ENCODE assay signal across 24 cellular contexts in genomic region chr11:44973634-44974401, GRCh38. TPM values are rescaled to one million over a fixed set of nuclear protein-coding genes. Genes with fewer than 3 reads are reported as not detected.
DNase-seq lines count a peak whose midpoint lies in the region; ATAC-seq, FAIRE-seq and TF ChIP-seq lines count a peak whose summit lies in the region.
"Had no signal": no experiment of that assay in that cellular context is flagged by ENCODE, and none has a peak within 500 bp of the region (broad histone marks: within the 10 kb centered on the region; RNA-seq: fewer than 3 reads in every experiment).

No MANE protein-coding gene starts in this region.

- no peak overlapping the region for H3K4me3 Mint-ChIP-seq in GM23338
- H3K4me3 Mint-ChIP-seq: activated B cell treated with CpG ODN at 0.5 μM for 24 hours; activated CD4-positive, alpha-beta memory T cell treated with anti-CD3 and anti-CD28 coated beads for 36 hours; activated T-cell treated with anti-CD3 and anti-CD28 coated beads, Interleukin-2, amount 50 U/mL, for 24 hours had no signal

- no peaks in the 10 kb centered on the region for H3K36me3 Mint-ChIP-seq in GM23338 (ENCODE audit: low read depth)
- H3K36me3 Mint-ChIP-seq: activated CD4-positive, alpha-beta memory T cell treated with anti-CD3 and anti-CD28 coated beads for 36 hours; IgD-negative memory B cell had no signal

- POLR2A ChIA-PET in K562 (lab: Yijun Ruan, JAX): no interaction called here

- peaks cover 13% of the 10 kb centered on the region for H3K27me3 Mint-ChIP-seq in GM23338 (ENCODE audit: insufficient read depth, low read depth, poor library complexity)
- H3K27me3 Mint-ChIP-seq: activated B cell treated with CpG ODN at 0.5 μM for 24 hours; activated CD4-positive, alpha-beta memory T cell treated with anti-CD3 and anti-CD28 coated beads for 36 hours; activated T-cell treated with anti-CD3 and anti-CD28 coated beads, Interleukin-2, amount 50 U/mL, for 24 hours had no signal

- no peaks in the 10 kb centered on the region for H4K20me1 ChIP-seq in GM23338 (replicated peaks; ENCODE audit: insufficient read depth)
- H4K20me1 ChIP-seq in K562 (replicated peaks; ENCODE audit: control insufficient read depth, insufficient read depth, low read length): peaks cover 22% of the 10 kb centered on the region; the same call in 1 of the 2 replicates
- no peaks in the 10 kb centered on the region for H4K20me1 ChIP-seq in neural cell (ENCODE audit: insufficient read depth)

- TF ChIP-seq RAD21 in K562 (CRISPR knock-in tag; conservative IDR thresholded peaks at IDR 0.05 in 1 of 2, IDR thresholded peaks at IDR 0.05 in 1 of 2) (no peak), neural cell (conservative IDR thresholded peaks at IDR 0.05) (peak; percentile 29)

- H3K27me3 ChIP-seq in GM23338 (ENCODE audit: insufficient read depth) (no peaks in the 10 kb centered on the region), K562 (ENCODE audit: control insufficient read depth in 2 of 2, insufficient read depth in 2 of 2, low read length in 2 of 2) (peaks cover 0 to 70% of the 10 kb centered on the region in 2 experiments; a peak in 3 of 5 replicates), neural cell (ENCODE audit: insufficient read depth, low read depth, low read length) (no peaks in the 10 kb centered on the region)
- H3K27me3 ChIP-seq: BE2C, upper lobe of left lung had no signal

- H3K79me2 ChIP-seq in GM23338 (replicated peaks; ENCODE audit: insufficient read depth) (no peaks in the 10 kb centered on the region), K562 (ENCODE audit: control insufficient read depth, insufficient read depth, low read length) (no peaks in the 10 kb centered on the region), neural cell (replicated peaks; ENCODE audit: insufficient read depth, low read length) (no peaks in the 10 kb centered on the region)

- no peak for TF ChIP-seq POLR2A in K562 (conservative IDR thresholded peaks at IDR 0.05)

- CTCF ChIA-PET in K562 (lab: Yijun Ruan, JAX; ENCODE audit: low intra/inter-chr PET ratio): no interaction called here

- peaks cover 15% of the 10 kb centered on the region for H3K4me1 Mint-ChIP-seq in GM23338
- H3K4me1 Mint-ChIP-seq: activated B cell treated with CpG ODN at 0.5 μM for 24 hours had no signal

- TF ChIP-seq CTCF in GM23338 (conservative IDR thresholded peaks at IDR 0.05; ENCODE audit: low read depth in 2 of 2): no peak
- no peak for TF ChIP-seq CTCF in K562 (IDR thresholded peaks at IDR 0.05 in 2 of 3, conservative IDR thresholded peaks at IDR 0.05 in 1 of 3; ENCODE audit: insufficient read depth in 2 of 3, low read depth in 1 of 3, low read length in 3 of 3)
- TF ChIP-seq CTCF in neural cell (IDR thresholded peaks at IDR 0.05; ENCODE audit: poor library complexity, severe bottlenecking): no peak

- no TSS peak for BruUV-seq in K562 (replicated peaks; lab: Mats Ljungman, UMichigan)

- no peaks in the 10 kb centered on the region for H3K9me3 Mint-ChIP-seq in GM23338
- H3K9me3 Mint-ChIP-seq: activated B cell treated with CpG ODN at 0.5 μM for 24 hours; activated CD4-positive, alpha-beta memory T cell treated with anti-CD3 and anti-CD28 coated beads for 36 hours; activated T-cell treated with anti-CD3 and anti-CD28 coated beads, Interleukin-2, amount 50 U/mL, for 24 hours; IgD-negative memory B cell had no signal

- H3K9me1 ChIP-seq in K562 (ENCODE audit: control insufficient read depth, insufficient read depth, low read length): no peaks in the 10 kb centered on the region

- H3K4me3 ChIP-seq in GM23338 (no peak overlapping the region), K562 (no peak overlapping the region), neural cell (ENCODE audit: low read length) (peak overlapping the region; percentile 30)
- H3K4me3 ChIP-seq: upper lobe of left lung had no signal

- in situ Hi-C loops in K562 (cut with MboI): no loop called here

- intact Hi-C loops in K562 (cut with micrococcal nuclease): no loop called here

- ATAC-seq in GM23338: peak; percentile 14; the same call in 1 of the 3 replicates
- no peak for ATAC-seq in K562
- ATAC-seq in HG03378 (IDR thresholded peaks at IDR 0.05; ENCODE audit: unreplicated experiment): no peak
- ATAC-seq: SK-N-SH treated with all-trans-retinoic acid at 6 μM for 48 hours had no signal

- H3K9me2 ChIP-seq in GM23338 (ENCODE audit: insufficient read depth) (no peaks in the 10 kb centered on the region), neural cell (ENCODE audit: insufficient read depth, low read length) (no peaks in the 10 kb centered on the region)

- TF ChIP-seq EP300 in K562 (IDR thresholded peaks at IDR 0.05; ENCODE audit: low read length) (no peak), neural cell (conservative IDR thresholded peaks at IDR 0.05; ENCODE audit: poor library complexity, severe bottlenecking) (peak; percentile 78)

- FAIRE-seq in K562 (lab: Jason Lieb, UNC): no peak
- FAIRE-seq: D721Med had no signal

- H2AFZ ChIP-seq in GM23338 (no peak overlapping the region), K562 (ENCODE audit: low read depth, low read length) (no peak overlapping the region), neural cell (ENCODE audit: low read depth, low read length) (peak overlapping the region; percentile 56)

- H3K36me3 ChIP-seq in GM23338 (ENCODE audit: insufficient read depth): no peaks in the 10 kb centered on the region
- H3K36me3 ChIP-seq in K562 (ENCODE audit: control insufficient read depth, insufficient read depth, low read length): no peaks in the 10 kb centered on the region
- no peaks in the 10 kb centered on the region for H3K36me3 ChIP-seq in neural cell (ENCODE audit: insufficient read depth, low read length)
- H3K36me3 ChIP-seq: BE2C, upper lobe of left lung had no signal

- H3K27ac ChIP-seq in GM23338 (ENCODE audit: low read depth) (no peak overlapping the region), K562 (ENCODE audit: extremely low read depth, low read depth, low read length) (no peak overlapping the region), neural cell (ENCODE audit: low read length) (peak overlapping the region; percentile 88)
- H3K27ac ChIP-seq: HL-60, upper lobe of left lung had no signal

- H3F3A ChIP-seq in GM23338 (replicated peaks; ENCODE audit: low read depth) (0 out of 2 replicates have a peak, but pooled peaks cover 3% of the 10 kb centered on the region), neural cell (ENCODE audit: insufficient read depth, low read length, poor library complexity, severe bottlenecking) (no peaks in the 10 kb centered on the region)

- H3K4me2 ChIP-seq in GM23338 (no peak overlapping the region), K562 (ENCODE audit: insufficient read depth, low read length) (no peak overlapping the region), neural cell (ENCODE audit: low read length) (peak overlapping the region; percentile 36)

- H3K9ac ChIP-seq in K562 (ENCODE audit: insufficient read depth in 1 of 2, low read depth in 2 of 2, low read length in 2 of 2) (no peak overlapping the region), neural cell (ENCODE audit: low read length) (peak overlapping the region; percentile 71)

- H3K4me1 ChIP-seq in GM23338 (ENCODE audit: insufficient read depth) (peaks cover 1% of the 10 kb centered on the region; the same call in 1 of the 2 replicates), K562 (replicated peaks in 1 of 2; ENCODE audit: control insufficient read depth in 2 of 2, insufficient read depth in 2 of 2, low read length in 2 of 2) (peaks cover 0 to 7% of the 10 kb centered on the region in 2 experiments; a peak in 1 of 5 replicates)
- H3K4me1 ChIP-seq: BE2C had no signal

- H3K9me3 ChIP-seq in K562 (replicated peaks; ENCODE audit: control insufficient read depth, insufficient read depth, low read depth, low read length): no peaks in the 10 kb centered on the region
- H3K9me3 ChIP-seq in neural cell (ENCODE audit: low read length): no peaks in the 10 kb centered on the region
- H3K9me3 ChIP-seq: BE2C, upper lobe of left lung had no signal

- DNase-seq in NCI-H1417 (lab: John Stamatoyannopoulos, UW) (peak in 2 of 3 experiments; percentile 70 to 82), NCI-H1417 treated with DMSO at 0.1 percent for 48 hours (lab: John Stamatoyannopoulos, UW) (no peak), GM23338 (ENCODE audit: low spot score) (peak; percentile 41), K562 (ENCODE audit: extremely low read depth in 1 of 4, low spot score in 3 of 4) (no peak), KG1 (lab: John Stamatoyannopoulos, UW) (no peak)
- DNase-seq in activated naive CD4-positive, alpha-beta T cell treated with Interleukin-2 at 50 U/mL for 16 hours: no peak
- DNase-seq: 8988T; activated B cell treated with CpG ODN at 0.5 μM for 24 hours; activated CD4-positive, alpha-beta memory T cell treated with anti-CD3 and anti-CD28 coated beads for 36 hours; activated naive CD4-positive, alpha-beta T cell treated with anti-CD3 and anti-CD28 coated beads, Interleukin-2, amount 50 U/mL, for 16 hours; activated T-cell treated with anti-CD3 and anti-CD28 coated beads, Interleukin-2, amount 50 U/mL, for 24 hours; BE2C; effector memory CD4-positive, alpha-beta T cell; GDM1; NCI-H2029; NCI-H510A; stimulated activated CD4-positive, alpha-beta T cell treated with anti-CD3 and anti-CD28 coated beads, Interleukin-4, amount 100 ng/mL, for 24 hours; upper lobe of left lung had no signal

- H3K27ac Mint-ChIP-seq in GM23338: no peak overlapping the region
- H3K27ac Mint-ChIP-seq: activated B cell treated with CpG ODN at 0.5 μM for 24 hours; activated CD4-positive, alpha-beta memory T cell treated with anti-CD3 and anti-CD28 coated beads for 36 hours; activated T-cell treated with anti-CD3 and anti-CD28 coated beads, Interleukin-2, amount 50 U/mL, for 24 hours; IgD-negative memory B cell had no signal

- 3% methylated on average over 12 of the region's 13 CpGs for WGBS in K562 (ENCODE audit: insufficient coverage, low coverage, missing lambda C conversion rate)

RNA-seq across cellular contexts. Expression of gene TP53I11, which starts 23.1 kb away (rescaled TPM):
- 33.4 and 43.9 TPM in 2 replicates for total RNA-seq in GM23338 (2014; rRNA removed; shearing (Covaris generic))
- polyA plus RNA-seq in GM23338 (2016; fragmentation: Nextera tagmentation; extraction: Ambion mirVana): 22.5 and 23.5 TPM in 2 replicates
- 2.5 and 10.1 TPM in 2 replicates for total RNA-seq in K562 (2011; cell fraction: chromatin; rRNA removed; ENCODE audit: low replicate concordance)
- 2.9 and 5.0 TPM in 2 replicates for total RNA-seq in K562 (2011; cell fraction: nucleolus; rRNA removed)
- 4.4 and 8.5 TPM in 2 replicates for total RNA-seq in K562 (2011; cell fraction: nucleoplasm; rRNA removed)
- total RNA-seq in K562 (2014; rRNA removed): 0.82 and 1.2 TPM in 2 replicates
- total RNA-seq in K562 (2014; rRNA removed; fragmentation: Illumina TruSeq; extraction: Trizol): 0.25 and 0.32 TPM in 2 replicates
- total RNA-seq in K562 (2015; rRNA removed; fragmentation: Illumina TruSeq; extraction: Trizol): 0.14 and 0.45 TPM in 2 replicates
- 1.4 TPM in 2 replicates for total RNA-seq in K562 (2021)
- 2.5 and 3.0 TPM in 2 replicates for polyA plus RNA-seq in K562 (2011; rRNA removed)
- 4.0 and 5.6 TPM in 2 replicates for polyA plus RNA-seq in K562 (2011; cell fraction: cytosol; rRNA removed)
- polyA plus RNA-seq in K562 (2011; cell fraction: nucleus; rRNA removed): 7.9 and 11.7 TPM in 2 replicates
- 1.1 and 1.4 TPM in 2 replicates for polyA plus RNA-seq in K562 (2012)
- 0.70 and 1.3 TPM in 2 replicates for polyA plus RNA-seq in K562 (2014; fragmentation: Illumina TruSeq; extraction: Trizol)
- polyA plus RNA-seq in K562 (2014; fragmentation: Nextera tagmentation; extraction: Ambion mirVana): not detected
- polyA plus RNA-seq in K562 (2014; rRNA removed): 0.70 and 2.5 TPM in 2 replicates
- 2.3 and 3.0 TPM in 2 replicates for polyA minus RNA-seq in K562 (2011; rRNA and poly(A)+ RNA removed)
- polyA minus RNA-seq in K562 (2011; cell fraction: cytosol; rRNA and poly(A)+ RNA removed): 3.3 and 5.7 TPM in 2 replicates
- 9.4 and 11.0 TPM in 2 replicates for polyA minus RNA-seq in K562 (2011; cell fraction: nucleus; rRNA and poly(A)+ RNA removed)
- 30.0 and 31.4 TPM in 2 replicates for polyA plus RNA-seq in neural cell
- polyA minus RNA-seq in neural cell: 50.4 and 59.5 TPM in 2 replicates

Comparison
In these comparisons a context has a peak if more than half of its experiments do, and no peak if none do; other contexts are left out.
1. DNase-seq: peak in NCI-H1417 (2 of 3) and GM23338 (single experiment); none in NCI-H1417 treated with DMSO at 0.1 percent for 48 hours (single experiment), K562 (0 of 4), activated naive CD4-positive, alpha-beta T cell treated with Interleukin-2 at 50 U/mL for 16 hours (single experiment) and KG1 (single experiment).